Comparison of ENCODE assay signal across 15 cellular contexts in the genomic region with DNA sequence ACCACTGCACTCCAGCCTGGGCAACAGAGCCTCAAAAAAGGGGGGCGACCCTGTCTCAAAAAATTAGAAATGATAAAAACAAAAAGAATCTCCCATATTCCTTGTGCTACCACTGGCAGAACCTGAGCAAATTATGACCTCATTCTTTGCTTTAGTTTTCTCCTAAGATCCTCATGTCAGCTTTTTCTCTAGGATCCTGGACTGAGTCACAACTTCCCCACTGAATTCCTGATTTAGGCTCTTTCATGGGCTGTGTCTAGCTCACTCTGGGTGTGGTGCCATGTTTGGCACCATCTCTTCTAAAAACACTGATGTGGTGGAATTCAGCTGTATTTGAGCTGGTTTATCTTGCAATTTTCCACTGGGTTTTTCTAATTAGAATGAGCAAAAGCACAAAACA. TPM values are rescaled to one million over a fixed set of nuclear protein-coding genes. Genes with fewer than 3 reads are reported as not detected.
DNase-seq lines count a peak whose midpoint lies in the region; ATAC-seq lines count a peak whose summit lies in the region.
"Had no signal": no experiment of that assay in that cellular context is flagged by ENCODE, and none has a peak within 500 bp of the region (broad histone marks: within the 10 kb centered on the region; RNA-seq: fewer than 3 reads in every experiment).

No MANE protein-coding gene starts in this region.

- H3K27ac ChIP-seq in epithelial cell of prostate, result peak overlapping the region; percentile 56
- H3K27ac ChIP-seq: hepatocyte, upper lobe of left lung had no signal

- DNase-seq in AG08395 (ENCODE audit: low spot score) (peak; percentile 87), MG63 (peak; percentile 49), epithelial cell of prostate (ENCODE audit: low read depth, low spot score) (no peak), kidney tubule cell (ENCODE audit: low spot score) (peak; percentile 45), NCI-H774 (lab: John Stamatoyannopoulos, UW) (no peak), left lobe of liver (ENCODE audit: low spot score) (no peak), SK-N-DZ (ENCODE audit: low spot score) (no peak), NCI-H1930 (lab: John Stamatoyannopoulos, UW) (no peak)
- DNase-seq: activated T-cell treated with anti-CD3 and anti-CD28 coated beads, Interleukin-2, amount 50 U/mL, for 1 hour; AML-193; amniotic stem cell; effector CD8-positive, alpha-beta T cell; upper lobe of left lung had no signal

- no peak overlapping the region for H3K4me3 ChIP-seq in MG63
- H3K4me3 ChIP-seq: hepatocyte, lung, upper lobe of left lung had no signal

- no peak for ATAC-seq in left lobe of liver

- 0 out of 2 replicates have a peak, but pooled peaks cover 3% of the 10 kb centered on the region for H3K36me3 ChIP-seq in MG63
- H3K36me3 ChIP-seq: upper lobe of left lung had no signal

- H3K27me3 ChIP-seq in MG63, result no peaks in the 10 kb centered on the region
- H3K27me3 ChIP-seq: hepatocyte, upper lobe of left lung had no signal

- no peaks in the 10 kb centered on the region; the same call in 1 of the 2 replicates for H3K9me3 ChIP-seq in MG63
- H3K9me3 ChIP-seq: upper lobe of left lung had no signal

RNA-seq across cellular contexts. Expression of gene EXOC6B, which starts 37.1 kb away (rescaled TPM):
- total RNA-seq in MG63 (2014; rRNA removed; shearing (Covaris generic); ENCODE audit: low replicate concordance), result 11.7 and 22.2 TPM in 2 replicates
- 9.1 TPM for total RNA-seq in left lobe of liver
- polyA plus RNA-seq in SK-N-DZ (2014; cell fraction: cytosol; rRNA removed), result 7.2 and 8.0 TPM in 2 replicates
- polyA plus RNA-seq in SK-N-DZ (2014; cell fraction: nucleus; rRNA removed), result 7.8 and 11.7 TPM in 2 replicates

Comparison
In these comparisons a context has a peak if more than half of its experiments do, and no peak if none do; other contexts are left out.
1. DNase-seq: peak in AG08395 (single experiment), MG63 (single experiment) and kidney tubule cell (single experiment); none in epithelial cell of prostate (single experiment), NCI-H774 (single experiment), left lobe of liver (single experiment), SK-N-DZ (single experiment) and NCI-H1930 (0 of 2).